24 cellular contexts compared by ENCODE assay signal in the genomic region with DNA sequence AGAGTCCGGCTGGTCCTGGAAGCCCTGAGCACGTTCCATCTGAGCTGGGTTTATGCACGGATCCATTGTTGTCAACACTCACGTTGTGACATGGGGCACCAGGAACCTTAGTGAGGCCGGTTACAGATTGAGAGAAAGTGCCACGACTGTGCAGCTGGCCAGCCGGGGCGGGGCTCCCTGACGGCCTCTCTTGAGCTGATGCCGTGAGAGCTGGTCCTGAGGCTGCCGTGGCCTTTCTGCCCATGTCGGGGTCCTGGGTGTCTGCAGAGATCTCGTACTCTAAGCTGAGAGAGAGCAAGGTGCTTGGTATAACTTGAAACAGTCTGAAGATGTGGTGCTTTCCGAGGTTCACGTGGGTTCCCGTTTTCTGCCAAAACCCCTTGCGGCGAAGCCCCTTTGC.
"Had no signal": no experiment of that assay in that cellular context is flagged by ENCODE, and none has a peak within 500 bp of the region (broad histone marks: within the 10 kb centered on the region; RNA-seq: fewer than 3 reads in every experiment).

No MANE protein-coding gene starts in this region.

- ATAC-seq: effector memory CD8-positive, alpha-beta T cell; esophagus mucosa; gastrocnemius medialis; heart right ventricle; left cardiac atrium; left lung; left ventricle myocardium superior; lower lobe of right lung; mucosa of descending colon had no signal

- H3K9me3 ChIP-seq: colonic mucosa, esophagus squamous epithelium, gastrocnemius medialis, left lung, lower lobe of right lung, mucosa of descending colon had no signal

- FAIRE-seq: endometrium, islet of Langerhans, keratinocyte had no signal

- H3K27ac ChIP-seq: colonic mucosa, epithelial cell of prostate, esophagus squamous epithelium, gastrocnemius medialis, heart right ventricle, left lung, lower lobe of right lung had no signal

- H3K27me3 ChIP-seq: colonic mucosa, gastrocnemius medialis had no signal

- H3K4me3 ChIP-seq: colonic mucosa, esophagus squamous epithelium, gastrocnemius medialis, heart right ventricle, left lung, lower lobe of right lung, mucosa of descending colon had no signal

- DNase-seq: colonic mucosa; cortex of kidney; effector CD8-positive, alpha-beta T cell; effector memory CD8-positive, alpha-beta T cell; endodermal cell; erythroblast; esophagus squamous epithelium; foreskin melanocyte; gastrocnemius medialis; glutamatergic neuron; heart right ventricle; hippocampal formation; left cardiac atrium; left lung; left ventricle myocardium superior; lower lobe of right lung; mesenchymal stem cell; mucosa of descending colon; naive B cell had no signal

- H3K36me3 ChIP-seq: colonic mucosa, esophagus squamous epithelium, gastrocnemius medialis, heart right ventricle, left lung, lower lobe of right lung had no signal

- H3K4me1 ChIP-seq: colonic mucosa, esophagus squamous epithelium, gastrocnemius medialis, heart right ventricle, left lung, lower lobe of right lung had no signal
